Comparison of ENCODE assay signal across 22 cellular contexts in the genomic region with DNA sequence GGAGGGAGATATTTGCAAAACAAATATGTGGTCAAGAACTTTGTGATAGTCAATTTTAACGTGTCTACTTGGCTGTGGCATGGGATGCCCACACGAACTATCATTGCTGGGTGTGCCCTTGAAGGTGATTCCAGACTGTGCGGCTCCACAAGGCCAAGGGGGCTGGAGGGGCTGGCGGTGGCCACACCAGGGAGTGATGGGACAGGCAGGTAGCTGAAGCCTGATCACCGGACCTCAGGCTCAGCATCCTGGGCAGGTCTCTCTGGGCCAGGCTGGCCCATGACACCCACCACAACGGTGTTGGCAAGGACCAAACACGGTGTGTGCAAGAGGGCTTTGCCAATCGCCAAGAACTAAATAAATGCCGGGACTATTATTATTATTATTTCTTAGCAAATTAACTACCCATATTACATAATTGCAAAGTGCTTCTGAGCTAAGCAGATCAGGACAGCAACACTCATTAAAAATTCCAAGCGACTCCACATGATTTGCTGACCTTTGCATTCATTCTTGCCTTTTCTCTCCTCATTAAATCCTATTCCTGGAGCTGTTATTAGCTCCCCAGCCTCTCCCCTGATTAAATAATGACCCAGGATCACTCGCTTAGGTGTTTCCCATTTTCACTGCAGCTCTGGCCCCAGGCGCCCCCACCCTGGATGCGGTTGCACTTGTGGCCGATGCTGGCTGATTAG.
"Had no signal": no experiment of that assay in that cellular context is flagged by ENCODE, and none has a peak within 500 bp of the region (broad histone marks: within the 10 kb centered on the region; RNA-seq: fewer than 3 reads in every experiment).

No MANE protein-coding gene starts in this region.

- DNase-seq: effector memory CD8-positive, alpha-beta T cell; left colon; left ventricle myocardium superior; mesendoderm; naive B cell; psoas muscle; retina; stimulated activated CD4-positive, alpha-beta T cell treated with anti-CD3 and anti-CD28 coated beads, Interleukin-12 subunit alpha, Interleukin-12 subunit beta, amount 100 ng/mL, for 4 hours; stimulated activated naive CD4-positive, alpha-beta T cell; stomach; substantia nigra; transverse colon had no signal

- H3K9me3 Mint-ChIP-seq: dendritic cell treated with granulocyte-macrophage colony-stimulating factor and Interleukin-4, amounts not matched to agents 40 ng/mL and 50 ng/mL, for 4 days; effector memory CD8-positive, alpha-beta T cell; naive B cell had no signal

- H3K4me1 ChIP-seq: esophagus muscularis mucosa, parathyroid adenoma, psoas muscle, right lobe of liver, stomach, transverse colon had no signal

- H3K36me3 Mint-ChIP-seq: naive B cell had no signal

- H3K9me3 ChIP-seq: esophagus muscularis mucosa, psoas muscle, right lobe of liver, stomach, thoracic aorta, transverse colon had no signal

- H3K27me3 ChIP-seq: hepatocyte, right lobe of liver had no signal

- H3K27ac Mint-ChIP-seq: dendritic cell treated with granulocyte-macrophage colony-stimulating factor and Interleukin-4, amounts not matched to agents 40 ng/mL and 50 ng/mL, for 4 days; effector memory CD8-positive, alpha-beta T cell; naive B cell; nephron had no signal

- H3K4me3 ChIP-seq: esophagus muscularis mucosa, hepatocyte, psoas muscle, right lobe of liver, skin epidermis, stomach, thoracic aorta, transverse colon had no signal

- H3K36me3 ChIP-seq: esophagus muscularis mucosa, right lobe of liver, stomach, thoracic aorta, transverse colon had no signal

- H3K4me2 ChIP-seq: hepatocyte had no signal

- H3K27ac ChIP-seq: epithelial cell of prostate, esophagus muscularis mucosa, hepatocyte, parathyroid adenoma, psoas muscle, right lobe of liver, skin epidermis, stomach, thoracic aorta, transverse colon had no signal

- H3K4me3 Mint-ChIP-seq: dendritic cell treated with granulocyte-macrophage colony-stimulating factor and Interleukin-4, amounts not matched to agents 40 ng/mL and 50 ng/mL, for 4 days; effector memory CD8-positive, alpha-beta T cell; naive B cell; nephron had no signal

- ATAC-seq: effector memory CD8-positive, alpha-beta T cell; left colon; left ventricle myocardium superior; psoas muscle; right lobe of liver had no signal

- FAIRE-seq: colon had no signal

- H3K4me1 Mint-ChIP-seq: naive B cell, nephron had no signal
